Comparison of ENCODE assay signal across 14 cellular contexts in genomic region chr21:44551290-44552015, GRCh38. TPM values are rescaled to one million over a fixed set of nuclear protein-coding genes. Genes with fewer than 3 reads are reported as not detected.
DNase-seq lines count a peak whose midpoint lies in the region; FAIRE-seq and TF ChIP-seq lines count a peak whose summit lies in the region.
"Had no signal": no experiment of that assay in that cellular context is flagged by ENCODE, and none has a peak within 500 bp of the region (broad histone marks: within the 10 kb centered on the region; RNA-seq: fewer than 3 reads in every experiment).

A gene with protein sequence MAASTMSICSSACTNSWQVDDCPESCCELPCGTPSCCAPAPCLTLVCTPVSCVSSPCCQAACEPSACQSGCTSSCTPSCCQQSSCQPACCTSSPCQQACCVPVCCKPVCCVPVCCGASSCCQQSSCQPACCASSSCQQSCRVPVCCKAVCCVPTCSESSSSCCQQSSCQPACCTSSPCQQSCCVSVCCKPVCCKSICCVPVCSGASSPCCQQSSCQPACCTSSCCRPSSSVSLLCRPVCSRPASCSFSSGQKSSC (minus strand): TSS chr21:44551505. CDS start chr21:44551458, 47 bp downstream.

- H3K4me3 ChIP-seq in BLaER1 (no peak within 1 kb of the TSS), astrocyte (ENCODE audit: insufficient read depth, low read depth, low read length) (no peak within 1 kb of the TSS), foreskin fibroblast (ENCODE audit: low read depth in 1 of 2, low read length in 2 of 2) (no peak within 1 kb of the TSS), SK-N-SH (ENCODE audit: low read depth in 2 of 2, low read length in 1 of 2) (no peak within 1 kb of the TSS)
- H3K4me3 ChIP-seq: sigmoid colon had no signal

- H3K4me1 ChIP-seq in BLaER1: peaks cover 68% of the 10 kb centered on the region
- H3K4me1 ChIP-seq in astrocyte (ENCODE audit: insufficient read depth, low read length): no peaks in the 10 kb centered on the region
- no peaks in the 10 kb centered on the region for H3K4me1 ChIP-seq in SK-N-SH (ENCODE audit: control insufficient read depth in 1 of 2, insufficient read depth in 2 of 2, low read depth in 1 of 2, low read length in 1 of 2)

- H3K9me2 ChIP-seq in SK-N-SH: no peaks in the 10 kb centered on the region

- peaks cover 10% of the 10 kb centered on the region for H3K27me3 Mint-ChIP-seq in astrocyte (ENCODE audit: low read depth, unreplicated experiment)
- H3K27me3 Mint-ChIP-seq in mesothelial cell of epicardium (ENCODE audit: low read depth): no peaks in the 10 kb centered on the region
- H3K27me3 Mint-ChIP-seq: stimulated activated naive CD8-positive, alpha-beta T cell treated with anti-CD3 and anti-CD28 coated beads, Interleukin-15, Interleukin-2, amounts not matched to agents 100 ng/mL and 50 ng/mL, for 24 hours had no signal

- CTCF ChIA-PET in SK-N-SH (lab: Yijun Ruan, JAX): no interaction called here

- peaks cover 15% of the 10 kb centered on the region for H3K9me3 Mint-ChIP-seq in astrocyte (ENCODE audit: unreplicated experiment)
- H3K9me3 Mint-ChIP-seq in mesothelial cell of epicardium: peaks cover 23% of the 10 kb centered on the region

- H3K4me3 Mint-ChIP-seq in astrocyte (ENCODE audit: unreplicated experiment): peak within 1 kb of the TSS; percentile 20
- no peak within 1 kb of the TSS for H3K4me3 Mint-ChIP-seq in mesothelial cell of epicardium
- H3K4me3 Mint-ChIP-seq: stimulated activated naive CD8-positive, alpha-beta T cell treated with anti-CD3 and anti-CD28 coated beads, Interleukin-15, Interleukin-2, amounts not matched to agents 100 ng/mL and 50 ng/mL, for 24 hours had no signal

- H3K4me2 ChIP-seq in BLaER1: peak within 1 kb of the TSS; percentile 50
- no peak within 1 kb of the TSS for H3K4me2 ChIP-seq in astrocyte (ENCODE audit: low read length)
- no peak within 1 kb of the TSS for H3K4me2 ChIP-seq in SK-N-SH

- H3K36me3 ChIP-seq in BLaER1 (no peaks in the 10 kb centered on the region), astrocyte (ENCODE audit: insufficient read depth, low read length) (no peaks in the 10 kb centered on the region), SK-N-SH (replicated peaks in 1 of 2; ENCODE audit: control insufficient read depth in 1 of 2, insufficient read depth in 2 of 2, low read length in 1 of 2) (no peaks in the 10 kb centered on the region)
- H3K36me3 ChIP-seq: sigmoid colon had no signal

- 29% methylated on average over 17 of the region's 18 CpGs for WGBS in SK-N-SH (ENCODE audit: low lambda C conversion rate)

- H2AFZ ChIP-seq in astrocyte (ENCODE audit: low read depth, low read length): no peak within 1 kb of the TSS
- no peak within 1 kb of the TSS for H2AFZ ChIP-seq in SK-N-SH (ENCODE audit: low read depth)

- H3K79me2 ChIP-seq in astrocyte (ENCODE audit: insufficient read depth, low read length) (no peaks in the 10 kb centered on the region), SK-N-SH (ENCODE audit: insufficient read depth) (no peaks in the 10 kb centered on the region)

- H3K27ac ChIP-seq in BLaER1 (0 out of 2 replicates have a peak within 1 kb of the TSS, but pooled peaks have one; percentile 16), astrocyte (ENCODE audit: low read depth, low read length) (no peak within 1 kb of the TSS), SK-N-SH (ENCODE audit: low read depth in 2 of 2, low read length in 1 of 2) (no peak within 1 kb of the TSS)
- H3K27ac ChIP-seq: C4-2B, sigmoid colon had no signal

- H3K27ac Mint-ChIP-seq in astrocyte (ENCODE audit: unreplicated experiment) (peak within 1 kb of the TSS; percentile 6), mesothelial cell of epicardium (peak within 1 kb of the TSS; percentile 59)
- H3K27ac Mint-ChIP-seq: stimulated activated naive CD8-positive, alpha-beta T cell treated with anti-CD3 and anti-CD28 coated beads, Interleukin-15, Interleukin-2, amounts not matched to agents 100 ng/mL and 50 ng/mL, for 24 hours had no signal

- H3K27me3 ChIP-seq in BLaER1 (no peaks in the 10 kb centered on the region), astrocyte (ENCODE audit: insufficient read depth, low read length) (no peaks in the 10 kb centered on the region), SK-N-SH (ENCODE audit: insufficient read depth) (peaks cover 49% of the 10 kb centered on the region)

- POLR2A ChIA-PET in SK-N-SH (lab: Yijun Ruan, JAX): no interaction called here

- no peak within 1 kb of the TSS for H3K9ac ChIP-seq in BLaER1
- H3K9ac ChIP-seq in astrocyte (ENCODE audit: low read length): no peak within 1 kb of the TSS
- no peak within 1 kb of the TSS for H3K9ac ChIP-seq in SK-N-SH

- H3K36me3 Mint-ChIP-seq in astrocyte (ENCODE audit: low read depth, unreplicated experiment) (peaks cover 1% of the 10 kb centered on the region), mesothelial cell of epicardium (peaks cover 7% of the 10 kb centered on the region)

- H3K9me3 ChIP-seq in BLaER1 (peaks cover 14% of the 10 kb centered on the region), astrocyte (ENCODE audit: insufficient read depth, low read depth, low read length) (no peaks in the 10 kb centered on the region), SK-N-SH (no peaks in the 10 kb centered on the region)

- H3K4me1 Mint-ChIP-seq in astrocyte (ENCODE audit: low read depth, unreplicated experiment): peaks cover 7% of the 10 kb centered on the region
- peaks cover 35% of the 10 kb centered on the region for H3K4me1 Mint-ChIP-seq in mesothelial cell of epicardium

- DNase-seq in COLO668 (lab: John Stamatoyannopoulos, UW; ENCODE audit: unreplicated experiment) (peak; percentile 60), astrocyte (ENCODE audit: low read depth) (no peak), mesothelial cell of epicardium (ENCODE audit: low spot score in 2 of 2, unreplicated experiment in 2 of 2) (peak in 1 of 2 experiments; percentile 34), foreskin fibroblast (no peak), NCI-H524 treated with DMSO at 0.1 percent for 48 hours (lab: John Stamatoyannopoulos, UW) (no peak), SK-N-SH (no peak)
- DNase-seq: SW 1271 had no signal

- H3F3A ChIP-seq in SK-N-SH (replicated peaks; ENCODE audit: insufficient read depth): no peaks in the 10 kb centered on the region

- no peak for FAIRE-seq in astrocyte (lab: Jason Lieb, UNC)
- FAIRE-seq: GM18507, H54 had no signal

- TF ChIP-seq EP300 in SK-N-SH (IDR thresholded peaks at IDR 0.05; ENCODE audit: borderline replicate concordance in 1 of 2, low read depth in 1 of 2, low read length in 1 of 2): no peak

- TF ChIP-seq CTCF in astrocyte (IDR thresholded peaks at IDR 0.05; ENCODE audit: insufficient read depth, low read depth, low read length) (no peak), mesothelial cell of epicardium (IDR thresholded peaks at IDR 0.05; ENCODE audit: unreplicated experiment) (no peak), foreskin fibroblast (IDR thresholded peaks at IDR 0.05; ENCODE audit: low read depth, low read length) (no peak), SK-N-SH (IDR thresholded peaks at IDR 0.05) (no peak)

- no peak for TF ChIP-seq RAD21 in SK-N-SH (IDR thresholded peaks at IDR 0.05; ENCODE audit: low read length)

- H4K20me1 ChIP-seq in BLaER1 (no peaks in the 10 kb centered on the region), astrocyte (ENCODE audit: insufficient read depth, low read length) (no peaks in the 10 kb centered on the region), SK-N-SH (ENCODE audit: insufficient read depth) (no peaks in the 10 kb centered on the region)

TF ChIP-seq in SK-N-SH, 30 proteins besides CTCF, POLR2A, EP300 and RAD21 (continues in another document):
- TF ChIP-seq RFX5 (IDR thresholded peaks at IDR 0.05; ENCODE audit: low read length) (no peak), REST (IDR thresholded peaks at IDR 0.05; ENCODE audit: low read depth, low read length) (no peak), RCOR1 (IDR thresholded peaks at IDR 0.05; ENCODE audit: low read length) (no peak), JUND (IDR thresholded peaks at IDR 0.05) (no peak)
- TF ChIP-seq, protein P1, sequence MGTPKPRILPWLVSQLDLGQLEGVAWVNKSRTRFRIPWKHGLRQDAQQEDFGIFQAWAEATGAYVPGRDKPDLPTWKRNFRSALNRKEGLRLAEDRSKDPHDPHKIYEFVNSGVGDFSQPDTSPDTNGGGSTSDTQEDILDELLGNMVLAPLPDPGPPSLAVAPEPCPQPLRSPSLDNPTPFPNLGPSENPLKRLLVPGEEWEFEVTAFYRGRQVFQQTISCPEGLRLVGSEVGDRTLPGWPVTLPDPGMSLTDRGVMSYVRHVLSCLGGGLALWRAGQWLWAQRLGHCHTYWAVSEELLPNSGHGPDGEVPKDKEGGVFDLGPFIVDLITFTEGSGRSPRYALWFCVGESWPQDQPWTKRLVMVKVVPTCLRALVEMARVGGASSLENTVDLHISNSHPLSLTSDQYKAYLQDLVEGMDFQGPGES (IDR thresholded peaks at IDR 0.05; ENCODE audit: low read depth, low read length): no peak
- TF ChIP-seq, protein P2, sequence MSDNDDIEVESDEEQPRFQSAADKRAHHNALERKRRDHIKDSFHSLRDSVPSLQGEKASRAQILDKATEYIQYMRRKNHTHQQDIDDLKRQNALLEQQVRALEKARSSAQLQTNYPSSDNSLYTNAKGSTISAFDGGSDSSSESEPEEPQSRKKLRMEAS (IDR thresholded peaks at IDR 0.05; ENCODE audit: low read depth): no peak

RNA-seq across cellular contexts. Expression of the gene that starts here (rescaled TPM):
- total RNA-seq in astrocyte (not detected in 2 replicates), mesothelial cell of epicardium (not detected in 3 replicates)
- not detected in 2 replicates for polyA plus RNA-seq in SK-N-SH (2012; rRNA removed)
- not detected in 2 replicates for polyA plus RNA-seq in SK-N-SH (2012; cell fraction: cytosol; rRNA removed)
- polyA plus RNA-seq in SK-N-SH (2012; cell fraction: nucleus; rRNA removed): not detected in 2 replicates
- total RNA-seq: fibroblast of villous mesenchyme, sigmoid colon had no signal
- polyA plus RNA-seq: sigmoid colon had no signal
